23 cellular contexts compared by ENCODE assay signal in the genomic region with DNA sequence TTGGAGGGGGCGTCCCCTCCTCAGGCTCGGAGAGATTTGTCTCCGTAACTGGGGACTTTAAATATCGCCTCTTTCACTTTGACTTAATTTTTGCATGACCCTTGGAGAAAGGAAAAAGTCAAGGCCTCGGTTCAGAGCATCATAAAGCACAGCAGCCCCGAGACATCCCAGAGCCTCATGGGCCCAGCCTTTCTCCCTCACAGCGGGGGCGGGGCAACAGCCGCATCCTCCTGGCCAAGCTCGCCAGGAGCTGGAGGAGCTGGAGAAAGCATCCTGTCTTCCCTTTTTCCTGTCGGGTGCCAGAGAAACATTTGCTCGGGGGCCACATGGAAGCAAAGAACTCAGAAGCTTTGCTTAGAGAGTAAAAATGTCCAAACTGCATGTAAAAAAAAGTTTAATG. TPM values are rescaled to one million over a fixed set of nuclear protein-coding genes. Genes with fewer than 3 reads are reported as not detected.
DNase-seq lines count a peak whose midpoint lies in the region; ATAC-seq and TF ChIP-seq lines count a peak whose summit lies in the region.
"Had no signal": no experiment of that assay in that cellular context is flagged by ENCODE, and none has a peak within 500 bp of the region (broad histone marks: within the 10 kb centered on the region; RNA-seq: fewer than 3 reads in every experiment).

No MANE protein-coding gene starts in this region.

- no peaks in the 10 kb centered on the region for H3K9me3 Mint-ChIP-seq in chondrocyte (ENCODE audit: low read depth)
- H3K9me3 Mint-ChIP-seq: activated CD4-positive, alpha-beta memory T cell treated with anti-CD3 and anti-CD28 coated beads, Interleukin-2, amount 10 ng/mL, durations not matched to agents 7 days and 5 days; CD4-positive, alpha-beta T cell; neural crest cell; T-cell had no signal

- in situ Hi-C loops in gastrocnemius medialis (cut with MboI; ENCODE audit: low sequenced_read_pairs in 4 of 4), result loop anchor here in 2 of 4 donors (10.0 kb wide), 1 partner anchor 258 kb away; no protein-coding TSS in a partner anchor

- H3K36me3 ChIP-seq in SJCRH30 (no peaks in the 10 kb centered on the region), gastrocnemius medialis (no peaks in the 10 kb centered on the region)
- H3K36me3 ChIP-seq: adrenal gland, brain microvascular endothelial cell, prostate gland, stomach, tibial nerve had no signal

- H3K4me1 ChIP-seq in SJCRH30 (no peaks in the 10 kb centered on the region), gastrocnemius medialis (no peaks in the 10 kb centered on the region)
- H3K4me1 ChIP-seq: adrenal gland, prostate gland had no signal

- H3K4me3 ChIP-seq in SJCRH30 (no peak overlapping the region), gastrocnemius medialis (no peak overlapping the region)
- H3K4me3 ChIP-seq: adrenal gland, coronary artery, PC-9, prostate gland, stomach, tibial nerve had no signal

- H3K27ac ChIP-seq in SJCRH30 (no peak overlapping the region), gastrocnemius medialis (no peak overlapping the region)
- H3K27ac ChIP-seq: adrenal gland, brain microvascular endothelial cell, coronary artery, PC-9, prostate gland, stomach, tibial nerve had no signal

- TF ChIP-seq CTCF in chondrocyte (IDR thresholded peaks at IDR 0.05), result no peak
- no peak for TF ChIP-seq CTCF in gastrocnemius medialis (IDR thresholded peaks at IDR 0.05 in 4 of 5, conservative IDR thresholded peaks at IDR 0.05 in 1 of 5)

- peak; percentile 47 for DNase-seq in AG08395 (ENCODE audit: low spot score)
- DNase-seq in EH (ENCODE audit: low read depth), result peak; percentile 34
- peak; percentile 58 for DNase-seq in chondrocyte (ENCODE audit: low spot score)
- peak; percentile 65 for DNase-seq in left kidney (ENCODE audit: low read depth, low spot score)
- no peak for DNase-seq in NCI-H1417 (lab: John Stamatoyannopoulos, UW)
- DNase-seq in SJCRH30, result no peak
- no peak for DNase-seq in HK-2 (ENCODE audit: unreplicated experiment)
- DNase-seq in gastrocnemius medialis, result no peak
- DNase-seq: brain microvascular endothelial cell, KG1, MM.1S, NCI-H2107, SHP77 treated with DMSO at 0.1 percent for 48 hours had no signal

- peaks cover 3% of the 10 kb centered on the region for H3K27me3 Mint-ChIP-seq in chondrocyte (ENCODE audit: low read depth)
- H3K27me3 Mint-ChIP-seq: activated CD4-positive, alpha-beta memory T cell treated with anti-CD3 and anti-CD28 coated beads, Interleukin-2, amount 10 ng/mL, durations not matched to agents 7 days and 5 days had no signal

- H3K4me3 Mint-ChIP-seq in chondrocyte (ENCODE audit: unreplicated experiment), result no peak overlapping the region
- H3K4me3 Mint-ChIP-seq: activated CD4-positive, alpha-beta memory T cell treated with anti-CD3 and anti-CD28 coated beads, Interleukin-2, amount 10 ng/mL, durations not matched to agents 7 days and 5 days; CD4-positive, alpha-beta T cell; neural crest cell; T-cell had no signal

- no peak overlapping the region for H3K27ac Mint-ChIP-seq in chondrocyte (ENCODE audit: unreplicated experiment)
- H3K27ac Mint-ChIP-seq: activated CD4-positive, alpha-beta memory T cell treated with anti-CD3 and anti-CD28 coated beads, Interleukin-2, amount 10 ng/mL, durations not matched to agents 7 days and 5 days; CD4-positive, alpha-beta T cell; T-cell had no signal

- intact Hi-C loops in gastrocnemius medialis (cut with DNase I; ENCODE audit: low total_unique reads), result loop anchor here (5.0 kb wide), 1 partner anchor 121 kb away; no protein-coding TSS in a partner anchor

- H3K36me3 Mint-ChIP-seq in chondrocyte (ENCODE audit: low read depth), result no peaks in the 10 kb centered on the region
- H3K36me3 Mint-ChIP-seq: T-cell had no signal

- TF ChIP-seq POLR2A in gastrocnemius medialis (IDR thresholded peaks at IDR 0.05), result no peak

- H3K27me3 ChIP-seq in SJCRH30 (no peaks in the 10 kb centered on the region), gastrocnemius medialis (no peaks in the 10 kb centered on the region)
- H3K27me3 ChIP-seq: adrenal gland, brain microvascular endothelial cell had no signal

- H3K9me3 ChIP-seq in SJCRH30 (replicated peaks), result no peaks in the 10 kb centered on the region
- no peaks in the 10 kb centered on the region for H3K9me3 ChIP-seq in gastrocnemius medialis
- H3K9me3 ChIP-seq: adrenal gland, prostate gland, stomach, tibial nerve had no signal

- no peaks in the 10 kb centered on the region for H3K4me1 Mint-ChIP-seq in chondrocyte (ENCODE audit: low read depth)
- H3K4me1 Mint-ChIP-seq: activated CD4-positive, alpha-beta memory T cell treated with anti-CD3 and anti-CD28 coated beads, Interleukin-2, amount 10 ng/mL, durations not matched to agents 7 days and 5 days; T-cell had no signal

- no peak for ATAC-seq in gastrocnemius medialis

RNA-seq across cellular contexts. Expression of gene DPYSL4, which starts 43.6 kb away (rescaled TPM):
- total RNA-seq in chondrocyte (19.9 to 37.6 TPM (median 35.2 TPM) in 3 replicates), gastrocnemius medialis (1 to 10 TPM in 1 of 4 donors, under 1 TPM in 3; 0.29 to 1.3 (median 0.46) TPM)
- not detected in 2 replicates for total RNA-seq in SJCRH30 (2014; rRNA removed; shearing (Covaris generic))

Comparison
In these comparisons a context has a peak if more than half of its experiments do, and no peak if none do; other contexts are left out.
1. DNase-seq: peak in AG08395 (single experiment), EH (single experiment), chondrocyte (single experiment) and left kidney (single experiment); none in NCI-H1417 (0 of 3), SJCRH30 (0 of 2), HK-2 (single experiment) and gastrocnemius medialis (0 of 2).